Comparison of ENCODE assay signal across 39 cellular contexts in genomic region chr5:89067362-89067761, GRCh38.
"Had no signal": no experiment of that assay in that cellular context is flagged by ENCODE, and none has a peak within 500 bp of the region (broad histone marks: within the 10 kb centered on the region; RNA-seq: fewer than 3 reads in every experiment).

No MANE protein-coding gene starts in this region.

- DNase-seq: activated effector memory CD4-positive, alpha-beta T cell treated with anti-CD3 and anti-CD28 coated beads, Interleukin-2, amount 50 U/mL, for 16 hours; activated effector memory CD4-positive, alpha-beta T cell treated with Interleukin-2 at 50 U/mL for 16 hours; activated gamma-delta T cell; activated gamma-delta T cell treated with Interleukin-2 at 50 U/mL for 16 hours; activated naive CD4-positive, alpha-beta T cell; activated naive CD4-positive, alpha-beta T cell treated with anti-CD3 and anti-CD28 coated beads for 36 hours; activated naive CD4-positive, alpha-beta T cell treated with anti-CD3 and anti-CD28 coated beads, Interleukin-2, amount 10 ng/mL, durations not matched to agents 7 days and 5 days; activated naive CD4-positive, alpha-beta T cell treated with anti-CD3 and anti-CD28 coated beads, Interleukin-2, amount 50 U/mL, for 16 hours; activated naive CD4-positive, alpha-beta T cell treated with Interleukin-2 at 50 U/mL for 16 hours; activated naive CD8-positive, alpha-beta T cell treated with anti-CD3 and anti-CD28 coated beads for 36 hours; activated naive CD8-positive, alpha-beta T cell treated with anti-CD3 and anti-CD28 coated beads, Interleukin-2, amount 10 ng/mL, durations not matched to agents 7 days and 5 days; activated naive CD8-positive, alpha-beta T cell treated with anti-CD3 and anti-CD28 coated beads, Interleukin-2, amount 50 U/mL, for 24 hours; activated T-cell treated with anti-CD3 and anti-CD28 coated beads, Interleukin-2, amount 50 U/mL, for 24 hours; activated T-cell treated with anti-CD3 and anti-CD28 coated beads, Interleukin-2, amount 50 U/mL, for 4 hours; activated T-cell treated with anti-CD3 and anti-CD28 coated beads, Interleukin-2, amount 50 U/mL, for 48 hours; activated T-cell treated with anti-CD3 and anti-CD28 coated beads, Interleukin-2, amount 50 U/mL, for 72 hours; adrenal gland; amniotic stem cell; amygdala; anterior cingulate cortex; aorta; body of pancreas; brain microvascular endothelial cell; caudate nucleus; central memory CD4-positive, alpha-beta T cell; cerebellar nuclear complex had no signal

- H3K4me3 ChIP-seq: adrenal gland, ascending aorta, body of pancreas, breast epithelium, cardiac muscle cell had no signal

- H3K9me3 ChIP-seq: adrenal gland, ascending aorta, body of pancreas, breast epithelium had no signal

- H3K27me3 Mint-ChIP-seq: activated naive CD4-positive, alpha-beta T cell treated with anti-CD3 and anti-CD28 coated beads, Interleukin-2, amount 10 ng/mL, durations not matched to agents 7 days and 5 days; activated naive CD4-positive, alpha-beta T cell treated with anti-CD3 and anti-CD28 coated beads, Interleukin-2, amount 50 U/mL, for 24 hours; activated naive CD8-positive, alpha-beta T cell; activated naive CD8-positive, alpha-beta T cell treated with anti-CD3 and anti-CD28 coated beads for 36 hours; activated T-helper 17 cell treated with anti-CD3 and anti-CD28 coated beads, Interleukin-2, amount 50 U/mL, for 72 hours; brain; central memory CD8-positive, alpha-beta T cell had no signal

- H3K27me3 ChIP-seq: adrenal gland, ascending aorta, body of pancreas, brain microvascular endothelial cell, breast epithelium, cardiac muscle cell had no signal

- H3K27ac Mint-ChIP-seq: activated naive CD4-positive, alpha-beta T cell treated with anti-CD3 and anti-CD28 coated beads for 36 hours; activated naive CD4-positive, alpha-beta T cell treated with anti-CD3 and anti-CD28 coated beads, Interleukin-2, amount 10 ng/mL, durations not matched to agents 7 days and 5 days; activated naive CD4-positive, alpha-beta T cell treated with anti-CD3 and anti-CD28 coated beads, Interleukin-2, amount 50 U/mL, for 24 hours; activated naive CD4-positive, alpha-beta T cell treated with anti-CD3 and anti-CD28 coated beads, Interleukin-2, amount 50 U/mL, for 72 hours; activated naive CD8-positive, alpha-beta T cell; activated naive CD8-positive, alpha-beta T cell treated with anti-CD3 and anti-CD28 coated beads for 36 hours; activated naive CD8-positive, alpha-beta T cell treated with anti-CD3 and anti-CD28 coated beads, Interleukin-2, amount 10 ng/mL, durations not matched to agents 7 days and 5 days; activated naive CD8-positive, alpha-beta T cell treated with anti-CD3 and anti-CD28 coated beads, Interleukin-2, amount 50 U/mL, for 24 hours; activated T-cell treated with anti-CD3 and anti-CD28 coated beads, Interleukin-2, amount 50 U/mL, for 24 hours; activated T-cell treated with anti-CD3 and anti-CD28 coated beads, Interleukin-2, amount 50 U/mL, for 72 hours; activated T-helper 1 cell treated with anti-CD3 and anti-CD28 coated beads, Interleukin-12 subunit alpha, Interleukin-12 subunit beta, Interleukin-2, Interleukin-4 antibody, amounts not matched to agents 30 ng/mL and 10 ng/mL and 1 ng/mL, durations not matched to agents 14 hours and 24 hours and 36 hours; activated T-helper 17 cell treated with anti-CD3 and anti-CD28 coated beads, Interleukin-2, amount 50 U/mL, for 72 hours; activated T-helper 2 cell treated with anti-CD3 and anti-CD28 coated beads, Interferon-gamma antibody, Interleukin-2, Interleukin-4, amounts not matched to agents 10 μg/mL and 5 μg/mL and 100 μg/mL, durations not matched to agents 14 hours and 24 hours and 36 hours; brain had no signal

- H3K9me3 Mint-ChIP-seq: activated naive CD4-positive, alpha-beta T cell treated with anti-CD3 and anti-CD28 coated beads for 36 hours; activated naive CD4-positive, alpha-beta T cell treated with anti-CD3 and anti-CD28 coated beads, Interleukin-2, amount 10 ng/mL, durations not matched to agents 7 days and 5 days; activated naive CD4-positive, alpha-beta T cell treated with anti-CD3 and anti-CD28 coated beads, Interleukin-2, amount 50 U/mL, for 24 hours; activated naive CD4-positive, alpha-beta T cell treated with anti-CD3 and anti-CD28 coated beads, Interleukin-2, amount 50 U/mL, for 72 hours; activated naive CD8-positive, alpha-beta T cell treated with anti-CD3 and anti-CD28 coated beads for 36 hours; activated naive CD8-positive, alpha-beta T cell treated with anti-CD3 and anti-CD28 coated beads, Interleukin-2, amount 10 ng/mL, durations not matched to agents 7 days and 5 days; activated naive CD8-positive, alpha-beta T cell treated with anti-CD3 and anti-CD28 coated beads, Interleukin-2, amount 50 U/mL, for 24 hours; activated T-cell treated with anti-CD3 and anti-CD28 coated beads, Interleukin-2, amount 50 U/mL, for 24 hours; activated T-cell treated with anti-CD3 and anti-CD28 coated beads, Interleukin-2, amount 50 U/mL, for 4 hours; activated T-cell treated with anti-CD3 and anti-CD28 coated beads, Interleukin-2, amount 50 U/mL, for 72 hours; activated T-helper 1 cell treated with anti-CD3 and anti-CD28 coated beads, Interleukin-12 subunit alpha, Interleukin-12 subunit beta, Interleukin-2, Interleukin-4 antibody, amounts not matched to agents 30 ng/mL and 10 ng/mL and 1 ng/mL, durations not matched to agents 14 hours and 24 hours and 36 hours; activated T-helper 17 cell treated with anti-CD3 and anti-CD28 coated beads, Interleukin-2, amount 50 U/mL, for 72 hours; activated T-helper 2 cell treated with anti-CD3 and anti-CD28 coated beads, Interferon-gamma antibody, Interleukin-2, Interleukin-4, amounts not matched to agents 10 μg/mL and 5 μg/mL and 100 μg/mL, durations not matched to agents 14 hours and 24 hours and 36 hours; brain; central memory CD8-positive, alpha-beta T cell had no signal

- H3K36me3 ChIP-seq: adrenal gland, ascending aorta, brain microvascular endothelial cell, breast epithelium, cardiac muscle cell had no signal

- H3K4me3 Mint-ChIP-seq: activated naive CD4-positive, alpha-beta T cell treated with anti-CD3 and anti-CD28 coated beads for 36 hours; activated naive CD4-positive, alpha-beta T cell treated with anti-CD3 and anti-CD28 coated beads, Interleukin-2, amount 10 ng/mL, durations not matched to agents 7 days and 5 days; activated naive CD4-positive, alpha-beta T cell treated with anti-CD3 and anti-CD28 coated beads, Interleukin-2, amount 50 U/mL, for 24 hours; activated naive CD8-positive, alpha-beta T cell; activated naive CD8-positive, alpha-beta T cell treated with anti-CD3 and anti-CD28 coated beads for 36 hours; activated naive CD8-positive, alpha-beta T cell treated with anti-CD3 and anti-CD28 coated beads, Interleukin-2, amount 10 ng/mL, durations not matched to agents 7 days and 5 days; activated naive CD8-positive, alpha-beta T cell treated with anti-CD3 and anti-CD28 coated beads, Interleukin-2, amount 50 U/mL, for 24 hours; activated T-cell treated with anti-CD3 and anti-CD28 coated beads, Interleukin-2, amount 50 U/mL, for 24 hours; activated T-cell treated with anti-CD3 and anti-CD28 coated beads, Interleukin-2, amount 50 U/mL, for 4 hours; activated T-cell treated with anti-CD3 and anti-CD28 coated beads, Interleukin-2, amount 50 U/mL, for 72 hours; activated T-helper 1 cell treated with anti-CD3 and anti-CD28 coated beads, Interleukin-12 subunit alpha, Interleukin-12 subunit beta, Interleukin-2, Interleukin-4 antibody, amounts not matched to agents 30 ng/mL and 10 ng/mL and 1 ng/mL, durations not matched to agents 14 hours and 24 hours and 36 hours; activated T-helper 17 cell treated with anti-CD3 and anti-CD28 coated beads, Interleukin-2, amount 50 U/mL, for 72 hours; brain; central memory CD8-positive, alpha-beta T cell had no signal

- H3K4me1 Mint-ChIP-seq: activated naive CD4-positive, alpha-beta T cell treated with anti-CD3 and anti-CD28 coated beads, Interleukin-2, amount 10 ng/mL, durations not matched to agents 7 days and 5 days; activated naive CD4-positive, alpha-beta T cell treated with anti-CD3 and anti-CD28 coated beads, Interleukin-2, amount 50 U/mL, for 24 hours; activated naive CD8-positive, alpha-beta T cell treated with anti-CD3 and anti-CD28 coated beads for 36 hours; activated naive CD8-positive, alpha-beta T cell treated with anti-CD3 and anti-CD28 coated beads, Interleukin-2, amount 10 ng/mL, durations not matched to agents 7 days and 5 days; activated T-helper 17 cell treated with anti-CD3 and anti-CD28 coated beads, Interleukin-2, amount 50 U/mL, for 72 hours; central memory CD8-positive, alpha-beta T cell had no signal

- H3K4me1 ChIP-seq: adrenal gland, ascending aorta, body of pancreas, breast epithelium had no signal

- H3K36me3 Mint-ChIP-seq: activated naive CD4-positive, alpha-beta T cell treated with anti-CD3 and anti-CD28 coated beads, Interleukin-2, amount 10 ng/mL, durations not matched to agents 7 days and 5 days; activated naive CD4-positive, alpha-beta T cell treated with anti-CD3 and anti-CD28 coated beads, Interleukin-2, amount 50 U/mL, for 24 hours; activated naive CD4-positive, alpha-beta T cell treated with anti-CD3 and anti-CD28 coated beads, Interleukin-2, amount 50 U/mL, for 72 hours; activated naive CD8-positive, alpha-beta T cell; activated naive CD8-positive, alpha-beta T cell treated with anti-CD3 and anti-CD28 coated beads for 36 hours; activated naive CD8-positive, alpha-beta T cell treated with anti-CD3 and anti-CD28 coated beads, Interleukin-2, amount 10 ng/mL, durations not matched to agents 7 days and 5 days; brain had no signal

- ATAC-seq: activated naive CD4-positive, alpha-beta T cell treated with anti-CD3 and anti-CD28 coated beads, Interleukin-2, amount 50 U/mL, for 72 hours; activated naive CD8-positive, alpha-beta T cell treated with anti-CD3 and anti-CD28 coated beads, Interleukin-2, amount 50 U/mL, for 24 hours; activated T-cell treated with anti-CD3 and anti-CD28 coated beads, Interleukin-2, amount 50 U/mL, for 4 hours; activated T-cell treated with anti-CD3 and anti-CD28 coated beads, Interleukin-2, amount 50 U/mL, for 72 hours; activated T-helper 17 cell treated with anti-CD3 and anti-CD28 coated beads, Interleukin-2, amount 50 U/mL, for 72 hours; body of pancreas had no signal

- H3K27ac ChIP-seq: adrenal gland, ascending aorta, body of pancreas, brain microvascular endothelial cell, breast epithelium, cardiac muscle cell had no signal

- FAIRE-seq: astrocyte, bronchial epithelial cell had no signal
